ENCODE assay signal across 8 cellular contexts in genomic region chr1:203650012-203650836, GRCh38. TPM values are rescaled to one million over a fixed set of nuclear protein-coding genes. Genes with fewer than 3 reads are reported as not detected.
A peak's percentile ranks its signal among the peaks of the same experiment; 100 is the strongest.
DNase-seq lines count a peak whose midpoint lies in the region; ATAC-seq and TF ChIP-seq lines count a peak whose summit lies in the region.

No MANE protein-coding gene starts in this region.

- H3K4me2 ChIP-seq in OCI-LY1 (ENCODE audit: low read length), result peak overlapping the region; percentile 60

- no peaks in the 10 kb centered on the region for H4K20me1 ChIP-seq in OCI-LY1 (ENCODE audit: insufficient read depth, low read length)

- no peak overlapping the region for H3K27ac ChIP-seq in OCI-LY1 (ENCODE audit: low read depth, low read length, poor library complexity, severe bottlenecking)

- peak; percentile 67 for DNase-seq in activated gamma-delta T cell treated with anti-CD3 and anti-CD28 coated beads, Interleukin-2, amount 50 U/mL, for 16 hours (ENCODE audit: low read depth)
- DNase-seq in head of caudate nucleus, result peak in 32 of 42 donors; percentile 12 to 76 (median 46)
- DNase-seq in sciatic nerve (ENCODE audit: low spot score), result peak; percentile 71
- DNase-seq in AML-193 (lab: John Stamatoyannopoulos, UW), result no peak
- DNase-seq in pons (ENCODE audit: low spot score), result no peak

- H3K9ac ChIP-seq in OCI-LY1 (ENCODE audit: low read length), result peak overlapping the region; percentile 16; the same call in 1 of the 2 replicates

- no peaks in the 10 kb centered on the region for H3K9me3 ChIP-seq in OCI-LY1 (ENCODE audit: low read length)

- TF ChIP-seq CTCF in OCI-LY1 (IDR thresholded peaks at IDR 0.05; ENCODE audit: low read length), result no peak

- ATAC-seq in GM18498 (IDR thresholded peaks at IDR 0.05; ENCODE audit: unreplicated experiment) (peak; percentile 59), HG02943 (IDR thresholded peaks at IDR 0.05; ENCODE audit: low read depth, unreplicated experiment) (peak; percentile 42), sciatic nerve (peak; percentile 91)

- peak overlapping the region; percentile 28 for H3K4me3 ChIP-seq in OCI-LY1 (ENCODE audit: low read depth, low read length, poor library complexity, severe bottlenecking)

- H3K9me2 ChIP-seq in OCI-LY1 (ENCODE audit: low read depth, low read length), result no peaks in the 10 kb centered on the region

- no peaks in the 10 kb centered on the region for H3K79me2 ChIP-seq in OCI-LY1 (ENCODE audit: insufficient read depth, low read length)

- no peaks in the 10 kb centered on the region; the same call in 1 of the 2 replicates for H3K36me3 ChIP-seq in OCI-LY1 (ENCODE audit: insufficient read depth, low read length)

- peaks cover 19% of the 10 kb centered on the region for H3K4me1 ChIP-seq in OCI-LY1 (ENCODE audit: insufficient read depth, low read length, severe bottlenecking)

- no peaks in the 10 kb centered on the region for H3K27me3 ChIP-seq in OCI-LY1 (ENCODE audit: insufficient read depth, low read length)

- no peaks in the 10 kb centered on the region for H3F3A ChIP-seq in OCI-LY1 (ENCODE audit: insufficient read depth, low read length)

- intact Hi-C loops in head of caudate nucleus (cut with DNase I), result no loop called here
- intact Hi-C loops in sciatic nerve (cut with DNase I), result no loop called here

- no peak overlapping the region for H2AFZ ChIP-seq in OCI-LY1 (ENCODE audit: low read length)

RNA-seq across cellular contexts. Expression of gene ATP2B4, which starts 23.6 kb away (rescaled TPM):
- total RNA-seq in sciatic nerve, result 107 TPM

Comparison
In these comparisons a context has a peak if more than half of its experiments do, and no peak if none do; other contexts are left out.
1. DNase-seq: peak in activated gamma-delta T cell treated with anti-CD3 and anti-CD28 coated beads, Interleukin-2, amount 50 U/mL, for 16 hours (single experiment), head of caudate nucleus (32 of 42) and sciatic nerve (single experiment); none in AML-193 (0 of 2) and pons (single experiment).
2. Peak in every context shown above with its lines, with median percentiles within 50 percentile points of each other: ATAC-seq.